In genomic region chr3:30611613-30612421, GRCh38 we compare ENCODE assay signal across 1 cellular context.
TF ChIP-seq lines count a peak whose summit lies in the region.

No MANE protein-coding gene starts in this region.

TF ChIP-seq in IMR-90, 13 proteins besides CTCF, POLR2A, EP300 and RAD21 (continued from another document):
- TF ChIP-seq USF2 (IDR thresholded peaks at IDR 0.05; ENCODE audit: low read depth, low read length) (no peak), MXI1 (IDR thresholded peaks at IDR 0.05; ENCODE audit: borderline replicate concordance, low read depth, low read length) (no peak)
